ENCODE assay signal across 1 cellular context in genomic region chr1:164635074-164635783, GRCh38.
TF ChIP-seq lines count a peak whose summit lies in the region.

No MANE protein-coding gene starts in this region.

TF ChIP-seq in GM23338, 12 proteins besides CTCF, POLR2A, EP300 and RAD21 (continued from another document):
- TF ChIP-seq, protein P1, sequence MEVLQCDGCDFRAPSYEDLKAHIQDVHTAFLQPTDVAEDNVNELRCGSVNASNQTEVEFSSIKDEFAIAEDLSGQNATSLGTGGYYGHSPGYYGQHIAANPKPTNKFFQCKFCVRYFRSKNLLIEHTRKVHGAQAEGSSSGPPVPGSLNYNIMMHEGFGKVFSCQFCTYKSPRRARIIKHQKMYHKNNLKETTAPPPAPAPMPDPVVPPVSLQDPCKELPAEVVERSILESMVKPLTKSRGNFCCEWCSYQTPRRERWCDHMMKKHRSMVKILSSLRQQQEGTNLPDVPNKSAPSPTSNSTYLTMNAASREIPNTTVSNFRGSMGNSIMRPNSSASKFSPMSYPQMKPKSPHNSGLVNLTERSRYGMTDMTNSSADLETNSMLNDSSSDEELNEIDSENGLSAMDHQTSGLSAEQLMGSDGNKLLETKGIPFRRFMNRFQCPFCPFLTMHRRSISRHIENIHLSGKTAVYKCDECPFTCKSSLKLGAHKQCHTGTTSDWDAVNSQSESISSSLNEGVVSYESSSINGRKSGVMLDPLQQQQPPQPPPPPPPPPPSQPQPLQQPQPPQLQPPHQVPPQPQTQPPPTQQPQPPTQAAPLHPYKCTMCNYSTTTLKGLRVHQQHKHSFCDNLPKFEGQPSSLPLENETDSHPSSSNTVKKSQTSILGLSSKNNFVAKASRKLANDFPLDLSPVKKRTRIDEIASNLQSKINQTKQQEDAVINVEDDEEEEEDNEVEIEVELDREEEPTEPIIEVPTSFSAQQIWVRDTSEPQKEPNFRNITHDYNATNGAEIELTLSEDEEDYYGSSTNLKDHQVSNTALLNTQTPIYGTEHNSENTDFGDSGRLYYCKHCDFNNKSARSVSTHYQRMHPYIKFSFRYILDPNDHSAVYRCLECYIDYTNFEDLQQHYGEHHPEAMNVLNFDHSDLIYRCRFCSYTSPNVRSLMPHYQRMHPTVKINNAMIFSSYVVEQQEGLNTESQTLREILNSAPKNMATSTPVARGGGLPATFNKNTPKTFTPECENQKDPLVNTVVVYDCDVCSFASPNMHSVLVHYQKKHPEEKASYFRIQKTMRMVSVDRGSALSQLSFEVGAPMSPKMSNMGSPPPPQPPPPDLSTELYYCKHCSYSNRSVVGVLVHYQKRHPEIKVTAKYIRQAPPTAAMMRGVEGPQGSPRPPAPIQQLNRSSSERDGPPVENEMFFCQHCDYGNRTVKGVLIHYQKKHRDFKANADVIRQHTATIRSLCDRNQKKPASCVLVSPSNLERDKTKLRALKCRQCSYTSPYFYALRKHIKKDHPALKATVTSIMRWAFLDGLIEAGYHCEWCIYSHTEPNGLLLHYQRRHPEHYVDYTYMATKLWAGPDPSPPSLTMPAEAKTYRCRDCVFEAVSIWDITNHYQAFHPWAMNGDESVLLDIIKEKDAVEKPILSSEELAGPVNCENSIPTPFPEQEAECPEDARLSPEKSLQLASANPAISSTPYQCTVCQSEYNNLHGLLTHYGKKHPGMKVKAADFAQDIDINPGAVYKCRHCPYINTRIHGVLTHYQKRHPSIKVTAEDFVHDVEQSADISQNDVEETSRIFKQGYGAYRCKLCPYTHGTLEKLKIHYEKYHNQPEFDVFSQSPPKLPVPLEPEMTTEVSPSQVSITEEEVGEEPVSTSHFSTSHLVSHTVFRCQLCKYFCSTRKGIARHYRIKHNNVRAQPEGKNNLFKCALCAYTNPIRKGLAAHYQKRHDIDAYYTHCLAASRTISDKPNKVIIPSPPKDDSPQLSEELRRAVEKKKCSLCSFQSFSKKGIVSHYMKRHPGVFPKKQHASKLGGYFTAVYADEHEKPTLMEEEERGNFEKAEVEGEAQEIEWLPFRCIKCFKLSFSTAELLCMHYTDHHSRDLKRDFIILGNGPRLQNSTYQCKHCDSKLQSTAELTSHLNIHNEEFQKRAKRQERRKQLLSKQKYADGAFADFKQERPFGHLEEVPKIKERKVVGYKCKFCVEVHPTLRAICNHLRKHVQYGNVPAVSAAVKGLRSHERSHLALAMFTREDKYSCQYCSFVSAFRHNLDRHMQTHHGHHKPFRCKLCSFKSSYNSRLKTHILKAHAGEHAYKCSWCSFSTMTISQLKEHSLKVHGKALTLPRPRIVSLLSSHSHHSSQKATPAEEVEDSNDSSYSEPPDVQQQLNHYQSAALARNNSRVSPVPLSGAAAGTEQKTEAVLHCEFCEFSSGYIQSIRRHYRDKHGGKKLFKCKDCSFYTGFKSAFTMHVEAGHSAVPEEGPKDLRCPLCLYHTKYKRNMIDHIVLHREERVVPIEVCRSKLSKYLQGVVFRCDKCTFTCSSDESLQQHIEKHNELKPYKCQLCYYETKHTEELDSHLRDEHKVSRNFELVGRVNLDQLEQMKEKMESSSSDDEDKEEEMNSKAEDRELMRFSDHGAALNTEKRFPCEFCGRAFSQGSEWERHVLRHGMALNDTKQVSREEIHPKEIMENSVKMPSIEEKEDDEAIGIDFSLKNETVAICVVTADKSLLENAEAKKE (CRISPR knock-in tag; IDR thresholded peaks at IDR 0.05) = no peak
- TF ChIP-seq JUNB (IDR thresholded peaks at IDR 0.05; ENCODE audit: unreplicated experiment) (no peak), POLR2AphosphoS5 (IDR thresholded peaks at IDR 0.05; ENCODE audit: low read depth) (no peak), ZNF331 (CRISPR knock-in tag; IDR thresholded peaks at IDR 0.05; ENCODE audit: low read depth) (no peak), NANOG (IDR thresholded peaks at IDR 0.05; ENCODE audit: borderline replicate concordance) (no peak), EZH2phosphoT487 (IDR thresholded peaks at IDR 0.05; ENCODE audit: unreplicated experiment) (no peak), CREB1 (CRISPR knock-in tag; IDR thresholded peaks at IDR 0.05; ENCODE audit: low read depth) (no peak), REST (IDR thresholded peaks at IDR 0.05; ENCODE audit: unreplicated experiment) (no peak), EZH2 (IDR thresholded peaks at IDR 0.05; ENCODE audit: low read depth, unreplicated experiment) (no peak), ZNF114 (CRISPR knock-in tag; IDR thresholded peaks at IDR 0.05) (no peak)
